17 cellular contexts compared by ENCODE assay signal in genomic region chr6:36032245-36032644, GRCh38. TPM values are rescaled to one million over a fixed set of nuclear protein-coding genes. Genes with fewer than 3 reads are reported as not detected.
DNase-seq lines count a peak whose midpoint lies in the region; ATAC-seq lines count a peak whose summit lies in the region.
"Had no signal": no experiment of that assay in that cellular context is flagged by ENCODE, and none has a peak within 500 bp of the region (broad histone marks: within the 10 kb centered on the region; RNA-seq: fewer than 3 reads in every experiment).

No MANE protein-coding gene starts in this region.

- no peaks in the 10 kb centered on the region for H3K9me3 Mint-ChIP-seq in T-cell
- no peaks in the 10 kb centered on the region for H3K9me3 Mint-ChIP-seq in naive thymus-derived CD8-positive, alpha-beta T cell

- POLR2A ChIA-PET in T-cell (lab: Charles Lee): no interaction called here
- POLR2A ChIA-PET in naive thymus-derived CD8-positive, alpha-beta T cell (lab: Charles Lee): no interaction called here

- intact Hi-C loops in posterior vena cava (cut with DNase I): no loop called here

- DNase-seq in CD1c-positive myeloid dendritic cell (ENCODE audit: extremely low spot score): peak; percentile 80
- peak; percentile 47 for DNase-seq in KG1 (lab: John Stamatoyannopoulos, UW)
- no peak for DNase-seq in T-cell
- DNase-seq in naive thymus-derived CD8-positive, alpha-beta T cell: no peak
- no peak for DNase-seq in occipital lobe (lab: John Stamatoyannopoulos, UW)
- DNase-seq in posterior vena cava (ENCODE audit: low spot score): no peak
- DNase-seq: activated CD8-positive, alpha-beta memory T cell treated with anti-CD3 and anti-CD28 coated beads for 24 hours; BE2C; caudate nucleus; EL; GOT3; NCI-H1694 treated with DMSO at 0.1 percent for 48 hours; NCI-H69; posterior cingulate gyrus; stimulated activated CD4-positive, alpha-beta T cell treated with anti-CD3 and anti-CD28 coated beads, Interleukin-15, amount 100 ng/mL, for 24 hours had no signal

- CTCF ChIA-PET in T-cell (lab: Charles Lee): interaction anchor here (0.6 to 1.3 kb wide), 3 partner anchors 11 to 40 kb away, joined by 3 to 6 read pairs (median 3); no protein-coding TSS in a partner anchor

- H3K27me3 Mint-ChIP-seq in T-cell: no peaks in the 10 kb centered on the region
- no peaks in the 10 kb centered on the region for H3K27me3 Mint-ChIP-seq in naive thymus-derived CD8-positive, alpha-beta T cell

- H3K36me3 Mint-ChIP-seq in T-cell: peaks cover 14% of the 10 kb centered on the region
- peaks cover 2 to 18% (median 5%) of the 10 kb centered on the region in 3 donors for H3K36me3 Mint-ChIP-seq in naive thymus-derived CD8-positive, alpha-beta T cell

- no peak for ATAC-seq in T-cell (replicated peaks in 1 of 4)
- ATAC-seq in naive thymus-derived CD8-positive, alpha-beta T cell: no peak
- no peak for ATAC-seq in GM21381 (IDR thresholded peaks at IDR 0.05; ENCODE audit: unreplicated experiment)
- no peak for ATAC-seq in GM19023 (IDR thresholded peaks at IDR 0.05; ENCODE audit: unreplicated experiment)

- H3K4me3 Mint-ChIP-seq in T-cell: peak overlapping the region; percentile 14 to 34 (median 17)
- peak overlapping the region in 9 of 10 donors; percentile 1 to 66 (median 46) for H3K4me3 Mint-ChIP-seq in naive thymus-derived CD8-positive, alpha-beta T cell

- H3K4me1 Mint-ChIP-seq in T-cell: peaks cover 65 to 69% (median 67%) of the 10 kb centered on the region in 3 donors
- peaks cover 28 to 69% (median 65%) of the 10 kb centered on the region in 4 donors for H3K4me1 Mint-ChIP-seq in naive thymus-derived CD8-positive, alpha-beta T cell

- no peak overlapping the region for H3K27ac Mint-ChIP-seq in T-cell
- peak overlapping the region in 3 of 10 donors; percentile 9 to 86 (median 63) for H3K27ac Mint-ChIP-seq in naive thymus-derived CD8-positive, alpha-beta T cell

RNA-seq across cellular contexts. Expression of gene MAPK14, which starts 4.6 kb away (rescaled TPM):
- total RNA-seq in T-cell (10 to 100 TPM; 49.3 to 64.5 (median 60.3) TPM), occipital lobe (56.1 TPM), posterior vena cava (10 to 100 TPM; 43.5 to 44.3 TPM)
- 10 to 100 TPM; 51.5 to 56.5 TPM for total RNA-seq in naive thymus-derived CD8-positive, alpha-beta T cell
- polyA plus RNA-seq in naive thymus-derived CD8-positive, alpha-beta T cell: 10 to 100 TPM; 38.1 to 52.9 (median 39.6) TPM

RNA-seq across cellular contexts. Expression of gene SLC26A8, which starts 7.8 kb away (rescaled TPM):
- not detected for total RNA-seq in T-cell
- not detected for total RNA-seq in naive thymus-derived CD8-positive, alpha-beta T cell
- polyA plus RNA-seq in naive thymus-derived CD8-positive, alpha-beta T cell: not detected
- total RNA-seq in occipital lobe: 5.3 TPM
- under 1 TPM; 0.24 to 0.42 TPM for total RNA-seq in posterior vena cava

Comparison
In these comparisons a context has a peak if more than half of its experiments do, and no peak if none do; other contexts are left out.
1. DNase-seq: peak in CD1c-positive myeloid dendritic cell (single experiment) and KG1 (single experiment); none in T-cell (0 of 34), naive thymus-derived CD8-positive, alpha-beta T cell (0 of 10), occipital lobe (single experiment) and posterior vena cava (single experiment).